Comparison of ENCODE assay signal across 8 cellular contexts in the genomic region with DNA sequence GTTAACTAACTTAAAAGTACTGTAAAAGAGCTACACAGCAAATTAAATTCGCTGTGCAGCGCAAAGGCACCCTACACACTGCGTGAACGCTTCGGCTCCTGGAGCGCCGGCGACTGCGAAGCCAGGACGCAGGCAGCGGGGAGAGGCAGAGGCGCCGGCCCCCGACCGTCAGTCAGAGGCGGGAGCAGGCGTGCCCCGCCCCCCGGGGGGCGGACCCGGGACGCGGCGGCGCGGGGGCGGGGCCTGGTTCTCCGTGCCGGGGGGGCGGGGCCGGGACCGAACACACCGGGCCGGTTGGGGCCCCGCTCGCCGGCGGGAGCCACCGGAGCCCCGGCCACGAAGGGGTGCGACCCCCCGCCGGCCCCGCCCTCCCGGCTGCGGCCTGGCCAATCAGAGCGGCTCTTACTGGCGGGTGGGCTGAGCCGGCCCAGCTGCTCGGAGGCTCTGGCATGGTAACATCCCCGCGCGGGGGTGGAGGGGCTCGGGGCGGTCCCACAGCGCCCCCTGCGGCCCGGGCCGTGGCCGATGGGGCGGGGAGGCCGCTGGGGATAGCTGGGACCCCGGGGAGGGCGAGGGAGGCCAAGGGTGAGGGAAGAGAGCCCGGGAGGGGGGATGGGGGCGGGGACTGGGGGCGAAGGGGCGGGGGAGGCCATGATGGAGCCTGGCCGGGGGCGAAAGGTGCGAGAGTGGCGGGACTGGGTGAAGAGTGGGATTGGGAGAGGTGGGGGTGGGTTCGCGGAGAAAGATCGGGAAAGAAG. TPM values are rescaled to one million over a fixed set of nuclear protein-coding genes. Genes with fewer than 3 reads are reported as not detected.
DNase-seq lines count a peak whose midpoint lies in the region; ATAC-seq, FAIRE-seq and TF ChIP-seq lines count a peak whose summit lies in the region.

PRPF40B (plus strand) TSS at position 420 of the 758 bp plus-strand sequence; CDS start at position 450, 30 bp downstream.

- H2AFZ ChIP-seq in fibroblast of lung (ENCODE audit: low read length): peak within 1 kb of the TSS; percentile 88

- H3K4me1 Mint-ChIP-seq in activated T-helper 1 cell treated with anti-CD3 and anti-CD28 coated beads, Interleukin-12 subunit alpha, Interleukin-12 subunit beta, Interleukin-2, Interleukin-4 antibody, amounts not matched to agents 30 ng/mL and 10 ng/mL and 1 ng/mL, durations not matched to agents 14 hours and 24 hours and 36 hours (ENCODE audit: low read depth): peaks cover 26% of the 10 kb centered on the region
- H3K4me1 Mint-ChIP-seq in natural killer cell: peaks cover 7 to 18% of the 10 kb centered on the region in 2 donors

- DNase-seq in DMS53 treated with DMSO at 0.1 percent for 48 hours (lab: John Stamatoyannopoulos, UW; ENCODE audit: unreplicated experiment) (peak; percentile 84), KBM-7 (peak; percentile 84), RCC 7860 (ENCODE audit: low spot score) (peak; percentile 45), fibroblast of lung (ENCODE audit: low read depth in 2 of 2) (peak; percentile 75 to 77), natural killer cell (peak; percentile 81)
- DNase-seq in activated T-helper 1 cell treated with anti-CD3 and anti-CD28 coated beads, Interleukin-12 subunit alpha, Interleukin-12 subunit beta, Interleukin-2, Interleukin-4 antibody, amounts not matched to agents 30 ng/mL and 10 ng/mL and 1 ng/mL, durations not matched to agents 14 hours and 24 hours and 36 hours (ENCODE audit: low spot score): peak; percentile 81
- DNase-seq in stimulated activated naive CD4-positive, alpha-beta T cell treated with Interleukin-2 at 50 U/mL for 16 hours (lab: John Stamatoyannopoulos, UW): peak; percentile 82

- no peak for FAIRE-seq in RCC 7860 (lab: Jason Lieb, UNC)

- H3K4me3 ChIP-seq in fibroblast of lung (replicated peaks in 1 of 4; ENCODE audit: control extremely low read depth in 1 of 4, insufficient read depth in 1 of 4, low read depth in 3 of 4, low read length in 4 of 4): peak within 1 kb of the TSS; percentile 67 to 83 (median 68)

- intact Hi-C loops in activated T-helper 1 cell treated with anti-CD3 and anti-CD28 coated beads, Interleukin-12 subunit alpha, Interleukin-12 subunit beta, Interleukin-2, Interleukin-4 antibody, amounts not matched to agents 30 ng/mL and 10 ng/mL and 1 ng/mL, durations not matched to agents 14 hours and 24 hours and 36 hours (cut with micrococcal nuclease): loop anchor here (1.0 to 10.0 kb wide), 8 partner anchors 39 to 401 kb away; partner anchors contain the start of genes BCDIN3D, KCNH3, MCRS1 and NCKAP5L
- intact Hi-C loops in natural killer cell (cut with micrococcal nuclease): no loop called here

- ATAC-seq in GM21529 (IDR thresholded peaks at IDR 0.05; ENCODE audit: unreplicated experiment): peak; percentile 66
- ATAC-seq in natural killer cell: peak; percentile 83 to 93 (median 85)

- H3K4me2 ChIP-seq in fibroblast of lung (ENCODE audit: extremely low read depth, insufficient read depth, low read length): peak within 1 kb of the TSS; percentile 99

- TF ChIP-seq CTCF in fibroblast of lung (conservative IDR thresholded peaks at IDR 0.05 in 1 of 2, IDR thresholded peaks at IDR 0.05 in 1 of 2; ENCODE audit: low read depth in 1 of 2, low read length in 2 of 2) (peak; percentile 2 to 30), natural killer cell (IDR thresholded peaks at IDR 0.05) (peak; percentile 19)

- H3K9ac ChIP-seq in fibroblast of lung (ENCODE audit: insufficient read depth, low read length): peak within 1 kb of the TSS; percentile 56

- peaks cover 3% of the 10 kb centered on the region for H3K27me3 ChIP-seq in fibroblast of lung (ENCODE audit: control insufficient read depth, insufficient read depth, low read length)

- peaks cover 18% of the 10 kb centered on the region for H3K27me3 Mint-ChIP-seq in activated T-helper 1 cell treated with anti-CD3 and anti-CD28 coated beads, Interleukin-12 subunit alpha, Interleukin-12 subunit beta, Interleukin-2, Interleukin-4 antibody, amounts not matched to agents 30 ng/mL and 10 ng/mL and 1 ng/mL, durations not matched to agents 14 hours and 24 hours and 36 hours (ENCODE audit: insufficient read depth)
- H3K27me3 Mint-ChIP-seq in natural killer cell (ENCODE audit: low read depth in 2 of 2): peaks cover 3 to 11% of the 10 kb centered on the region in 2 donors

- peak within 1 kb of the TSS; percentile 81 for H3K27ac Mint-ChIP-seq in activated T-helper 1 cell treated with anti-CD3 and anti-CD28 coated beads, Interleukin-12 subunit alpha, Interleukin-12 subunit beta, Interleukin-2, Interleukin-4 antibody, amounts not matched to agents 30 ng/mL and 10 ng/mL and 1 ng/mL, durations not matched to agents 14 hours and 24 hours and 36 hours
- H3K27ac Mint-ChIP-seq in natural killer cell: peak within 1 kb of the TSS; percentile 72

- peak within 1 kb of the TSS; percentile 34 for H3K27ac ChIP-seq in fibroblast of lung (ENCODE audit: insufficient read depth, low read length)

- no peaks in the 10 kb centered on the region for H3K9me3 Mint-ChIP-seq in activated T-helper 1 cell treated with anti-CD3 and anti-CD28 coated beads, Interleukin-12 subunit alpha, Interleukin-12 subunit beta, Interleukin-2, Interleukin-4 antibody, amounts not matched to agents 30 ng/mL and 10 ng/mL and 1 ng/mL, durations not matched to agents 14 hours and 24 hours and 36 hours
- no peaks in the 10 kb centered on the region for H3K9me3 Mint-ChIP-seq in natural killer cell

- in situ Hi-C loops in KBM-7 (cut with MboI; ENCODE audit: low pct_unique_long_range_greater_than_20kb, low sequenced_read_pairs): no loop called here

- H3K36me3 ChIP-seq in fibroblast of lung (ENCODE audit: control insufficient read depth, insufficient read depth, low read length): no peaks in the 10 kb centered on the region

- no peaks in the 10 kb centered on the region for H3K79me2 ChIP-seq in fibroblast of lung (ENCODE audit: control insufficient read depth, insufficient read depth, low read length)

- no peaks in the 10 kb centered on the region for H4K20me1 ChIP-seq in fibroblast of lung (ENCODE audit: control insufficient read depth, extremely low read depth, insufficient read depth, low read length)

- H3K4me1 ChIP-seq in fibroblast of lung (ENCODE audit: control insufficient read depth, extremely low read depth, insufficient read depth, low read length): peaks cover 13% of the 10 kb centered on the region

- no peaks in the 10 kb centered on the region for H3K9me3 ChIP-seq in fibroblast of lung (ENCODE audit: control insufficient read depth, insufficient read depth, low read depth, low read length)

- peaks cover 1% of the 10 kb centered on the region for H3K36me3 Mint-ChIP-seq in activated T-helper 1 cell treated with anti-CD3 and anti-CD28 coated beads, Interleukin-12 subunit alpha, Interleukin-12 subunit beta, Interleukin-2, Interleukin-4 antibody, amounts not matched to agents 30 ng/mL and 10 ng/mL and 1 ng/mL, durations not matched to agents 14 hours and 24 hours and 36 hours (ENCODE audit: low read depth)
- no peaks in the 10 kb centered on the region for H3K36me3 Mint-ChIP-seq in natural killer cell

- H3K4me3 Mint-ChIP-seq in activated T-helper 1 cell treated with anti-CD3 and anti-CD28 coated beads, Interleukin-12 subunit alpha, Interleukin-12 subunit beta, Interleukin-2, Interleukin-4 antibody, amounts not matched to agents 30 ng/mL and 10 ng/mL and 1 ng/mL, durations not matched to agents 14 hours and 24 hours and 36 hours: peak within 1 kb of the TSS; percentile 83
- peak within 1 kb of the TSS; percentile 84 for H3K4me3 Mint-ChIP-seq in natural killer cell

RNA-seq across cellular contexts. Expression of gene PRPF40B, which starts in this region (rescaled TPM):
- 10.4 and 12.7 TPM in 2 replicates for total RNA-seq in activated T-helper 1 cell treated with anti-CD3 and anti-CD28 coated beads, Interleukin-12 subunit alpha, Interleukin-12 subunit beta, Interleukin-2, Interleukin-4 antibody, amounts not matched to agents 30 ng/mL and 10 ng/mL and 1 ng/mL, durations not matched to agents 14 hours and 24 hours and 36 hours
- total RNA-seq in fibroblast of lung: 9.2 and 11.7 TPM in 2 replicates
- polyA plus RNA-seq in fibroblast of lung: 6.4 TPM in 2 replicates
- polyA plus RNA-seq in fibroblast of lung (2012): 5.6 and 7.3 TPM in 2 replicates
- polyA minus RNA-seq in fibroblast of lung (ENCODE audit: low replicate concordance): 6.3 and 8.3 TPM in 2 replicates
- total RNA-seq in natural killer cell: 1 to 10 TPM; 5.6 to 6.8 (median 5.9) TPM

Comparison
In these comparisons a context has a peak if more than half of its experiments do, and no peak if none do; other contexts are left out.
1. Peak in every context shown above with its lines: DNase-seq, ATAC-seq, H3K4me3 ChIP-seq and H3K27ac ChIP-seq.